Comparison of ENCODE assay signal across 21 cellular contexts in genomic region chr1:210200090-210200736, GRCh38. TPM values are rescaled to one million over a fixed set of nuclear protein-coding genes. Genes with fewer than 3 reads are reported as not detected.
DNase-seq lines count a peak whose midpoint lies in the region; ATAC-seq and TF ChIP-seq lines count a peak whose summit lies in the region.
"Had no signal": no experiment of that assay in that cellular context is flagged by ENCODE, and none has a peak within 500 bp of the region (broad histone marks: within the 10 kb centered on the region; RNA-seq: fewer than 3 reads in every experiment).

No MANE protein-coding gene starts in this region.

- no peak for DNase-seq in heart right ventricle
- DNase-seq in Right ventricle myocardium superior = no peak
- DNase-seq in RPMI7951 (ENCODE audit: low read depth) = peak; percentile 4
- peak; percentile 18 for DNase-seq in fibroblast of the aortic adventitia (ENCODE audit: low read depth)
- no peak for DNase-seq in stimulated activated naive CD8-positive, alpha-beta T cell treated with anti-CD3 and anti-CD28 coated beads, Interleukin-15, Interleukin-2, amounts not matched to agents 100 U/mL and 50 U/mL, for 24 hours
- no peak for DNase-seq in RPMI8226
- DNase-seq: activated CD8-positive, alpha-beta T cell treated with anti-CD3 and anti-CD28 coated beads, Interleukin-2, amount 10 ng/mL, durations not matched to agents 7 days and 5 days; activated naive CD4-positive, alpha-beta T cell treated with anti-CD3 and anti-CD28 coated beads for 36 hours; activated T-cell treated with anti-CD3 and anti-CD28 coated beads, Interleukin-2, amount 50 U/mL, for 24 hours; CD4-positive, alpha-beta T cell; erythroblast; H9; mesendoderm; naive B cell; NCI-H1436; NCI-H774; T1000 had no signal

- 56 to 57% methylated on average over 3 of the region's 3 CpGs for WGBS in heart right ventricle, 2 donors

- peaks cover 0 to 8% (median 3%) of the 10 kb centered on the region in 7 donors for H3K27me3 ChIP-seq in heart right ventricle
- H3K27me3 ChIP-seq: right atrium auricular region had no signal

- no peaks in the 10 kb centered on the region for H3K36me3 ChIP-seq in heart right ventricle
- H3K36me3 ChIP-seq: right atrium auricular region had no signal

- peaks cover 0 to 25% (median 6%) of the 10 kb centered on the region in 11 donors for H3K9me3 ChIP-seq in heart right ventricle

- TF ChIP-seq CTCF in heart right ventricle (IDR thresholded peaks at IDR 0.05) (peak in 6 of 9 donors; percentile 7 to 50 (median 32)), fibroblast of the aortic adventitia (IDR thresholded peaks at IDR 0.05; ENCODE audit: insufficient read depth, low read length) (peak; percentile 17)

- intact Hi-C loops in heart right ventricle (cut with DNase I) (loop anchor here in 4 of 10 donors (1.0 to 10.0 kb wide), 4 partner anchors 111 to 195 kb away; no protein-coding TSS in a partner anchor), Right ventricle myocardium superior (cut with DNase I) (no loop called here)

- H3K4me3 ChIP-seq in heart right ventricle (no peak overlapping the region), fibroblast of the aortic adventitia (ENCODE audit: low read depth, low read length) (no peak overlapping the region)
- H3K4me3 ChIP-seq: right atrium auricular region had no signal

- no peaks in the 10 kb centered on the region for H3K4me1 ChIP-seq in heart right ventricle
- H3K4me1 ChIP-seq: right atrium auricular region had no signal

- no peak for ATAC-seq in heart right ventricle
- ATAC-seq in Right ventricle myocardium superior (ENCODE audit: poor library complexity) = no peak
- no peak for ATAC-seq in HG03196 (IDR thresholded peaks at IDR 0.05; ENCODE audit: unreplicated experiment)
- ATAC-seq in GM19397 (IDR thresholded peaks at IDR 0.05; ENCODE audit: unreplicated experiment) = no peak
- ATAC-seq in stimulated activated naive CD8-positive, alpha-beta T cell treated with anti-CD3 and anti-CD28 coated beads, Interleukin-15, Interleukin-2, amounts not matched to agents 100 U/mL and 50 U/mL, for 24 hours = no peak
- ATAC-seq: activated CD4-positive, CD25-positive, alpha-beta regulatory T cell treated with anti-CD3 and anti-CD28 coated beads, Interleukin-2, amount 50 U/mL, for 24 hours; activated CD8-positive, alpha-beta T cell treated with anti-CD3 and anti-CD28 coated beads, Interleukin-2, amount 10 ng/mL, durations not matched to agents 7 days and 5 days had no signal

- no peak overlapping the region for H3K27ac ChIP-seq in heart right ventricle
- H3K27ac ChIP-seq: right atrium auricular region had no signal

RNA-seq across cellular contexts. Expression of gene SERTAD4, which starts 32.4 kb away (rescaled TPM):
- total RNA-seq in heart right ventricle (1 to 10 TPM; 1.5 to 5.4 (median 2.8) TPM), Right ventricle myocardium superior (4.7 TPM), fibroblast of the aortic adventitia (ENCODE audit: low replicate concordance) (16.7 TPM in 1 of 2 replicates, not detected in the other)
- 1 to 10 TPM; 2.1 to 2.3 TPM for polyA plus RNA-seq in heart right ventricle
- total RNA-seq in RPMI7951 (2014; rRNA removed; shearing (Covaris generic)) = 19.8 TPM in 2 replicates
- total RNA-seq: activated CD8-positive, alpha-beta T cell treated with anti-CD3 and anti-CD28 coated beads, Interleukin-2, amount 10 ng/mL, durations not matched to agents 7 days and 5 days; activated naive CD4-positive, alpha-beta T cell treated with anti-CD3 and anti-CD28 coated beads for 36 hours; CD4-positive, alpha-beta T cell had no signal

Comparison
In these comparisons a context has a peak if more than half of its experiments do, and no peak if none do; other contexts are left out.
1. DNase-seq: peak in RPMI7951 (single experiment) and fibroblast of the aortic adventitia (single experiment); none in heart right ventricle (0 of 2), Right ventricle myocardium superior (single experiment), stimulated activated naive CD8-positive, alpha-beta T cell treated with anti-CD3 and anti-CD28 coated beads, Interleukin-15, Interleukin-2, amounts not matched to agents 100 U/mL and 50 U/mL, for 24 hours (single experiment) and RPMI8226 (single experiment).